Comparison of ENCODE assay signal across 39 cellular contexts in the genomic region with DNA sequence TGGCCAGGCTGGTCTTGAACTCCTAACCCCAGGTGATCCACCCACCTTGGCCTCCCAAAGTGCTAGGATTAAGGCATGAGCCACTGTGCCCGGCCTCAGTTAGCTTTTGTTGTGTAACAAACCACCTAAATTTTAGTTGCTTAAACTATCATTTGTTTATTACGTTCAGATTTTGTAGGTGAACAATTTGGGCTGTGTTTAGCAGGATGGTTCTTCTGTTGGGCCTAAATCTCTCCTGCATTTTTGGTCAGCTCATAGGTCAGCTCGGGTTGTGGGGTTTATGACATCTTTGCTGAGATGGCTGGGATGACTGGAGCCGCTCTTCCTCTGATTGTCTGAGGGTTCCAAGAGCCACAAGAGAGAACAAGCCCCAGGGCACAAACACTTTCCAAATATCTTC.
"Had no signal": no experiment of that assay in that cellular context is flagged by ENCODE, and none has a peak within 500 bp of the region (broad histone marks: within the 10 kb centered on the region; RNA-seq: fewer than 3 reads in every experiment).

No MANE protein-coding gene starts in this region.

- H3K4me3 ChIP-seq: adrenal gland, ascending aorta, body of pancreas, cardiac muscle cell had no signal

- H3K36me3 Mint-ChIP-seq: activated naive CD4-positive, alpha-beta T cell treated with anti-CD3 and anti-CD28 coated beads, Interleukin-2, amount 10 ng/mL, durations not matched to agents 7 days and 5 days; activated naive CD4-positive, alpha-beta T cell treated with anti-CD3 and anti-CD28 coated beads, Interleukin-2, amount 50 U/mL, for 24 hours; activated naive CD4-positive, alpha-beta T cell treated with anti-CD3 and anti-CD28 coated beads, Interleukin-2, amount 50 U/mL, for 72 hours; activated naive CD8-positive, alpha-beta T cell; activated naive CD8-positive, alpha-beta T cell treated with anti-CD3 and anti-CD28 coated beads for 36 hours; activated naive CD8-positive, alpha-beta T cell treated with anti-CD3 and anti-CD28 coated beads, Interleukin-2, amount 10 ng/mL, durations not matched to agents 7 days and 5 days; brain had no signal

- DNase-seq: activated effector memory CD4-positive, alpha-beta T cell treated with anti-CD3 and anti-CD28 coated beads, Interleukin-2, amount 50 U/mL, for 16 hours; activated effector memory CD4-positive, alpha-beta T cell treated with Interleukin-2 at 50 U/mL for 16 hours; activated gamma-delta T cell; activated gamma-delta T cell treated with Interleukin-2 at 50 U/mL for 16 hours; activated naive CD4-positive, alpha-beta T cell; activated naive CD4-positive, alpha-beta T cell treated with anti-CD3 and anti-CD28 coated beads for 36 hours; activated naive CD4-positive, alpha-beta T cell treated with anti-CD3 and anti-CD28 coated beads, Interleukin-2, amount 10 ng/mL, durations not matched to agents 7 days and 5 days; activated naive CD4-positive, alpha-beta T cell treated with anti-CD3 and anti-CD28 coated beads, Interleukin-2, amount 50 U/mL, for 16 hours; activated naive CD4-positive, alpha-beta T cell treated with Interleukin-2 at 50 U/mL for 16 hours; activated naive CD8-positive, alpha-beta T cell treated with anti-CD3 and anti-CD28 coated beads for 36 hours; activated naive CD8-positive, alpha-beta T cell treated with anti-CD3 and anti-CD28 coated beads, Interleukin-2, amount 10 ng/mL, durations not matched to agents 7 days and 5 days; activated naive CD8-positive, alpha-beta T cell treated with anti-CD3 and anti-CD28 coated beads, Interleukin-2, amount 50 U/mL, for 24 hours; activated T-cell treated with anti-CD3 and anti-CD28 coated beads, Interleukin-2, amount 50 U/mL, for 1 hour; activated T-cell treated with anti-CD3 and anti-CD28 coated beads, Interleukin-2, amount 50 U/mL, for 24 hours; activated T-cell treated with anti-CD3 and anti-CD28 coated beads, Interleukin-2, amount 50 U/mL, for 4 hours; activated T-cell treated with anti-CD3 and anti-CD28 coated beads, Interleukin-2, amount 50 U/mL, for 48 hours; activated T-cell treated with anti-CD3 and anti-CD28 coated beads, Interleukin-2, amount 50 U/mL, for 72 hours; adrenal gland; amniotic stem cell; amygdala; anterior cingulate cortex; aorta; body of pancreas; brain microvascular endothelial cell; caudate nucleus; central memory CD4-positive, alpha-beta T cell; cerebellar nuclear complex had no signal

- H3K4me1 ChIP-seq: adrenal gland, ascending aorta, body of pancreas had no signal

- H3K27me3 ChIP-seq: brain microvascular endothelial cell, cardiac muscle cell had no signal

- H3K9me3 ChIP-seq: ascending aorta had no signal

- H3K36me3 ChIP-seq: adrenal gland, ascending aorta, brain microvascular endothelial cell, cardiac muscle cell had no signal

- FAIRE-seq: astrocyte, bronchial epithelial cell had no signal

- H3K27ac Mint-ChIP-seq: activated naive CD4-positive, alpha-beta T cell treated with anti-CD3 and anti-CD28 coated beads for 36 hours; activated naive CD4-positive, alpha-beta T cell treated with anti-CD3 and anti-CD28 coated beads, Interleukin-2, amount 10 ng/mL, durations not matched to agents 7 days and 5 days; activated naive CD4-positive, alpha-beta T cell treated with anti-CD3 and anti-CD28 coated beads, Interleukin-2, amount 50 U/mL, for 24 hours; activated naive CD4-positive, alpha-beta T cell treated with anti-CD3 and anti-CD28 coated beads, Interleukin-2, amount 50 U/mL, for 72 hours; activated naive CD8-positive, alpha-beta T cell; activated naive CD8-positive, alpha-beta T cell treated with anti-CD3 and anti-CD28 coated beads for 36 hours; activated naive CD8-positive, alpha-beta T cell treated with anti-CD3 and anti-CD28 coated beads, Interleukin-2, amount 10 ng/mL, durations not matched to agents 7 days and 5 days; activated naive CD8-positive, alpha-beta T cell treated with anti-CD3 and anti-CD28 coated beads, Interleukin-2, amount 50 U/mL, for 24 hours; activated T-cell treated with anti-CD3 and anti-CD28 coated beads, Interleukin-2, amount 50 U/mL, for 24 hours; activated T-cell treated with anti-CD3 and anti-CD28 coated beads, Interleukin-2, amount 50 U/mL, for 72 hours; activated T-helper 1 cell treated with anti-CD3 and anti-CD28 coated beads, Interleukin-12 subunit alpha, Interleukin-12 subunit beta, Interleukin-2, Interleukin-4 antibody, amounts not matched to agents 30 ng/mL and 10 ng/mL and 1 ng/mL, durations not matched to agents 14 hours and 24 hours and 36 hours; activated T-helper 17 cell treated with anti-CD3 and anti-CD28 coated beads, Interleukin-2, amount 50 U/mL, for 72 hours; activated T-helper 2 cell treated with anti-CD3 and anti-CD28 coated beads, Interferon-gamma antibody, Interleukin-2, Interleukin-4, amounts not matched to agents 10 μg/mL and 5 μg/mL and 100 μg/mL, durations not matched to agents 14 hours and 24 hours and 36 hours; brain had no signal

- H3K27ac ChIP-seq: adrenal gland, ascending aorta, body of pancreas, brain microvascular endothelial cell, cardiac muscle cell had no signal

- H3K4me1 Mint-ChIP-seq: activated naive CD4-positive, alpha-beta T cell treated with anti-CD3 and anti-CD28 coated beads, Interleukin-2, amount 10 ng/mL, durations not matched to agents 7 days and 5 days; activated naive CD4-positive, alpha-beta T cell treated with anti-CD3 and anti-CD28 coated beads, Interleukin-2, amount 50 U/mL, for 24 hours; activated naive CD8-positive, alpha-beta T cell treated with anti-CD3 and anti-CD28 coated beads for 36 hours; activated naive CD8-positive, alpha-beta T cell treated with anti-CD3 and anti-CD28 coated beads, Interleukin-2, amount 50 U/mL, for 24 hours; activated T-helper 17 cell treated with anti-CD3 and anti-CD28 coated beads, Interleukin-2, amount 50 U/mL, for 72 hours; central memory CD8-positive, alpha-beta T cell had no signal

- ATAC-seq: activated naive CD4-positive, alpha-beta T cell treated with anti-CD3 and anti-CD28 coated beads, Interleukin-2, amount 50 U/mL, for 72 hours; activated naive CD8-positive, alpha-beta T cell treated with anti-CD3 and anti-CD28 coated beads, Interleukin-2, amount 50 U/mL, for 24 hours; activated T-cell treated with anti-CD3 and anti-CD28 coated beads, Interleukin-2, amount 50 U/mL, for 4 hours; activated T-cell treated with anti-CD3 and anti-CD28 coated beads, Interleukin-2, amount 50 U/mL, for 72 hours; activated T-helper 17 cell treated with anti-CD3 and anti-CD28 coated beads, Interleukin-2, amount 50 U/mL, for 72 hours; body of pancreas had no signal

- H3K4me3 Mint-ChIP-seq: activated naive CD4-positive, alpha-beta T cell treated with anti-CD3 and anti-CD28 coated beads for 36 hours; activated naive CD4-positive, alpha-beta T cell treated with anti-CD3 and anti-CD28 coated beads, Interleukin-2, amount 10 ng/mL, durations not matched to agents 7 days and 5 days; activated naive CD4-positive, alpha-beta T cell treated with anti-CD3 and anti-CD28 coated beads, Interleukin-2, amount 50 U/mL, for 24 hours; activated naive CD8-positive, alpha-beta T cell; activated naive CD8-positive, alpha-beta T cell treated with anti-CD3 and anti-CD28 coated beads for 36 hours; activated naive CD8-positive, alpha-beta T cell treated with anti-CD3 and anti-CD28 coated beads, Interleukin-2, amount 10 ng/mL, durations not matched to agents 7 days and 5 days; activated naive CD8-positive, alpha-beta T cell treated with anti-CD3 and anti-CD28 coated beads, Interleukin-2, amount 50 U/mL, for 24 hours; activated T-cell treated with anti-CD3 and anti-CD28 coated beads, Interleukin-2, amount 50 U/mL, for 24 hours; activated T-cell treated with anti-CD3 and anti-CD28 coated beads, Interleukin-2, amount 50 U/mL, for 4 hours; activated T-cell treated with anti-CD3 and anti-CD28 coated beads, Interleukin-2, amount 50 U/mL, for 72 hours; activated T-helper 1 cell treated with anti-CD3 and anti-CD28 coated beads, Interleukin-12 subunit alpha, Interleukin-12 subunit beta, Interleukin-2, Interleukin-4 antibody, amounts not matched to agents 30 ng/mL and 10 ng/mL and 1 ng/mL, durations not matched to agents 14 hours and 24 hours and 36 hours; activated T-helper 17 cell treated with anti-CD3 and anti-CD28 coated beads, Interleukin-2, amount 50 U/mL, for 72 hours; brain; central memory CD8-positive, alpha-beta T cell had no signal

- H3K9me3 Mint-ChIP-seq: activated naive CD4-positive, alpha-beta T cell treated with anti-CD3 and anti-CD28 coated beads for 36 hours; activated naive CD4-positive, alpha-beta T cell treated with anti-CD3 and anti-CD28 coated beads, Interleukin-2, amount 10 ng/mL, durations not matched to agents 7 days and 5 days; activated naive CD4-positive, alpha-beta T cell treated with anti-CD3 and anti-CD28 coated beads, Interleukin-2, amount 50 U/mL, for 24 hours; activated naive CD4-positive, alpha-beta T cell treated with anti-CD3 and anti-CD28 coated beads, Interleukin-2, amount 50 U/mL, for 72 hours; activated naive CD8-positive, alpha-beta T cell treated with anti-CD3 and anti-CD28 coated beads for 36 hours; activated naive CD8-positive, alpha-beta T cell treated with anti-CD3 and anti-CD28 coated beads, Interleukin-2, amount 10 ng/mL, durations not matched to agents 7 days and 5 days; activated naive CD8-positive, alpha-beta T cell treated with anti-CD3 and anti-CD28 coated beads, Interleukin-2, amount 50 U/mL, for 24 hours; activated T-cell treated with anti-CD3 and anti-CD28 coated beads, Interleukin-2, amount 50 U/mL, for 24 hours; activated T-cell treated with anti-CD3 and anti-CD28 coated beads, Interleukin-2, amount 50 U/mL, for 4 hours; activated T-cell treated with anti-CD3 and anti-CD28 coated beads, Interleukin-2, amount 50 U/mL, for 72 hours; activated T-helper 1 cell treated with anti-CD3 and anti-CD28 coated beads, Interleukin-12 subunit alpha, Interleukin-12 subunit beta, Interleukin-2, Interleukin-4 antibody, amounts not matched to agents 30 ng/mL and 10 ng/mL and 1 ng/mL, durations not matched to agents 14 hours and 24 hours and 36 hours; activated T-helper 17 cell treated with anti-CD3 and anti-CD28 coated beads, Interleukin-2, amount 50 U/mL, for 72 hours; activated T-helper 2 cell treated with anti-CD3 and anti-CD28 coated beads, Interferon-gamma antibody, Interleukin-2, Interleukin-4, amounts not matched to agents 10 μg/mL and 5 μg/mL and 100 μg/mL, durations not matched to agents 14 hours and 24 hours and 36 hours; central memory CD8-positive, alpha-beta T cell had no signal
